ENCODE assay signal across 12 cellular contexts in the genomic region with DNA sequence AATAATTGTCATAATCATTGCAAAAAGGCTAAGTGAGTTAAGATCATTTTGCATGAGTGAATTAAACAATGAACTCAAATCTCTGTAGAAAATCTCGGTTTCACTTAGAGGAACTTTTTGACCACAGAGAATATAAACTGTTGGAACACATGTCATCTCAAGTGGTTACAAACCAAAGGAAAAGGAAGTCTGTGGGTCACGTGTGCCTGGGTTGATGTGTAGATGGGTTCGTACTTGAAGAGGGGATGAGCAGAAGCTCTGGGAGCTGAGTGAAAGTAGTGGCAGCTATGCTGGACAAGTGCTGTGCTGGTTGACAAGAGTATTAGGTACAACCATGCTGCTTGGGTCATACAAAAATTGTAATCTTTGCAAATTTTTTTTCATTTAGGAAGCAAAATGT. TPM values are rescaled to one million over a fixed set of nuclear protein-coding genes. Genes with fewer than 3 reads are reported as not detected.
A peak's percentile ranks its signal among the peaks of the same experiment; 100 is the strongest.
DNase-seq lines count a peak whose midpoint lies in the region; ATAC-seq, FAIRE-seq and TF ChIP-seq lines count a peak whose summit lies in the region.
"Had no signal": no experiment of that assay in that cellular context is flagged by ENCODE, and none has a peak within 500 bp of the region (broad histone marks: within the 10 kb centered on the region; RNA-seq: fewer than 3 reads in every experiment).

No MANE protein-coding gene starts in this region.

- 95% methylated on average over 3 of the region's 3 CpGs for WGBS in hepatocyte (ENCODE audit: low lambda C conversion rate, missing lambda C conversion rate)

- H3K4me3 ChIP-seq in CD4-positive, CD25-positive, alpha-beta regulatory T cell (ENCODE audit: low read depth, low read length): peak overlapping the region; percentile 60
- no peak overlapping the region for H3K4me3 ChIP-seq in hepatocyte
- H3K4me3 ChIP-seq: ascending aorta, tibial nerve had no signal

- H3K27ac ChIP-seq in CD4-positive, CD25-positive, alpha-beta regulatory T cell (ENCODE audit: insufficient read depth, low read length, poor library complexity, severe bottlenecking): no peak overlapping the region
- no peak overlapping the region for H3K27ac ChIP-seq in hepatocyte
- H3K27ac ChIP-seq: ascending aorta, tibial nerve had no signal

- H3K9me3 ChIP-seq in CD4-positive, CD25-positive, alpha-beta regulatory T cell (ENCODE audit: control insufficient read depth in 2 of 2, low read length in 2 of 2): no peaks in the 10 kb centered on the region
- no peaks in the 10 kb centered on the region for H3K9me3 ChIP-seq in hepatocyte (ENCODE audit: low read depth)
- H3K9me3 ChIP-seq: ascending aorta, tibial nerve had no signal

- peaks cover 29 to 43% (median 40%) of the 10 kb centered on the region in 4 donors for H3K4me1 Mint-ChIP-seq in CD4-positive, CD25-positive, alpha-beta regulatory T cell
- peaks cover 32% of the 10 kb centered on the region for H3K4me1 Mint-ChIP-seq in activated T-helper 17 cell treated with anti-CD3 and anti-CD28 coated beads, Interleukin-2, amount 50 U/mL, for 72 hours

- H4K20me1 ChIP-seq in hepatocyte (ENCODE audit: insufficient read depth, poor library complexity, severe bottlenecking): no peaks in the 10 kb centered on the region

- no peak overlapping the region for H3K4me2 ChIP-seq in hepatocyte

- H3K9me2 ChIP-seq in hepatocyte (replicated peaks; ENCODE audit: insufficient read depth): no peaks in the 10 kb centered on the region

- peak overlapping the region; percentile 40 to 95 (median 53) for H3K27ac Mint-ChIP-seq in CD4-positive, CD25-positive, alpha-beta regulatory T cell
- H3K27ac Mint-ChIP-seq in activated T-helper 17 cell treated with anti-CD3 and anti-CD28 coated beads, Interleukin-2, amount 50 U/mL, for 72 hours: no peak overlapping the region

- peaks cover 42% of the 10 kb centered on the region for H3K36me3 ChIP-seq in CD4-positive, CD25-positive, alpha-beta regulatory T cell (ENCODE audit: control insufficient read depth, insufficient read depth, low read length)
- no peaks in the 10 kb centered on the region for H3K36me3 ChIP-seq in hepatocyte (replicated peaks; ENCODE audit: insufficient read depth, low read depth)

- TF ChIP-seq CTCF in hepatocyte (IDR thresholded peaks at IDR 0.05; ENCODE audit: poor library complexity): no peak

- no peaks in the 10 kb centered on the region for H3K27me3 ChIP-seq in CD4-positive, CD25-positive, alpha-beta regulatory T cell (ENCODE audit: control insufficient read depth, insufficient read depth, low read length)
- no peaks in the 10 kb centered on the region for H3K27me3 ChIP-seq in hepatocyte
- H3K27me3 ChIP-seq: ascending aorta, tibial nerve had no signal

- H3K9me3 Mint-ChIP-seq in CD4-positive, CD25-positive, alpha-beta regulatory T cell: no peaks in the 10 kb centered on the region
- H3K9me3 Mint-ChIP-seq in activated T-helper 17 cell treated with anti-CD3 and anti-CD28 coated beads, Interleukin-2, amount 50 U/mL, for 72 hours: no peaks in the 10 kb centered on the region

- H3K4me3 Mint-ChIP-seq in CD4-positive, CD25-positive, alpha-beta regulatory T cell: peak overlapping the region in 3 of 4 donors; percentile 7 to 52 (median 18)
- H3K4me3 Mint-ChIP-seq in activated T-helper 17 cell treated with anti-CD3 and anti-CD28 coated beads, Interleukin-2, amount 50 U/mL, for 72 hours: peak overlapping the region; percentile 1

- H3K27me3 Mint-ChIP-seq in CD4-positive, CD25-positive, alpha-beta regulatory T cell: no peaks in the 10 kb centered on the region
- H3K27me3 Mint-ChIP-seq in activated T-helper 17 cell treated with anti-CD3 and anti-CD28 coated beads, Interleukin-2, amount 50 U/mL, for 72 hours: no peaks in the 10 kb centered on the region

- H2AFZ ChIP-seq in hepatocyte: no peak overlapping the region

- DNase-seq in CD4-positive, CD25-positive, alpha-beta regulatory T cell: peak in 2 of 3 donors; percentile 24 to 75
- DNase-seq in GM19239 (ENCODE audit: insufficient read length, low spot score): no peak
- DNase-seq in KBM-7: peak; percentile 66
- DNase-seq in retina: no peak
- no peak for DNase-seq in AG08396 (ENCODE audit: low spot score)
- DNase-seq in GF-D8 (lab: John Stamatoyannopoulos, UW): no peak
- DNase-seq in hepatocyte (ENCODE audit: low spot score): no peak
- DNase-seq: activated CD4-positive, CD25-positive, alpha-beta regulatory T cell; glutamatergic neuron had no signal

- peak; percentile 66 for FAIRE-seq in GM19239 (lab: Jason Lieb, UNC)

- H3K79me2 ChIP-seq in hepatocyte: peaks cover 8% of the 10 kb centered on the region

- in situ Hi-C loops in KBM-7 (cut with MboI; ENCODE audit: low pct_unique_long_range_greater_than_20kb, low sequenced_read_pairs): no loop called here

- ATAC-seq in CD4-positive, CD25-positive, alpha-beta regulatory T cell (ENCODE audit: low read depth in 2 of 2): peak in 1 of 2 donors; percentile 55
- ATAC-seq in activated T-helper 17 cell treated with anti-CD3 and anti-CD28 coated beads, Interleukin-2, amount 50 U/mL, for 72 hours (replicated peaks): peak; percentile 74

- H3K36me3 Mint-ChIP-seq in CD4-positive, CD25-positive, alpha-beta regulatory T cell: peaks cover 47% of the 10 kb centered on the region
- H3K36me3 Mint-ChIP-seq in activated T-helper 17 cell treated with anti-CD3 and anti-CD28 coated beads, Interleukin-2, amount 50 U/mL, for 72 hours (ENCODE audit: low read depth): peaks cover 93% of the 10 kb centered on the region

- peaks cover 18% of the 10 kb centered on the region for H3K4me1 ChIP-seq in CD4-positive, CD25-positive, alpha-beta regulatory T cell (ENCODE audit: control insufficient read depth, insufficient read depth, low read length, poor library complexity, severe bottlenecking)
- H3K4me1 ChIP-seq in hepatocyte (ENCODE audit: insufficient read depth): no peaks in the 10 kb centered on the region
- H3K4me1 ChIP-seq: ascending aorta, tibial nerve had no signal

RNA-seq across cellular contexts. Expression of a gene that starts 35.0 kb away (rescaled TPM):
- 41.4 TPM for total RNA-seq in CD4-positive, CD25-positive, alpha-beta regulatory T cell
- 100 to 1,000 TPM in 1 of 4 donors, 10 to 100 TPM in 3; 79.5 to 123 (median 98.2) TPM for polyA plus RNA-seq in CD4-positive, CD25-positive, alpha-beta regulatory T cell
- 100 to 1,000 TPM in 1 of 2 donors, 10 to 100 TPM in 1; 66.7 to 112 TPM for total RNA-seq in activated T-helper 17 cell treated with anti-CD3 and anti-CD28 coated beads, Interleukin-2, amount 50 U/mL, for 72 hours
- 86.5 and 100 TPM in 2 replicates for total RNA-seq in hepatocyte
- 90.6 and 95.5 TPM in 2 replicates for polyA plus RNA-seq in hepatocyte

Comparison
In these comparisons a context has a peak if more than half of its experiments do, and no peak if none do; other contexts are left out.
1. DNase-seq: peak in CD4-positive, CD25-positive, alpha-beta regulatory T cell (2 of 3) and KBM-7 (single experiment); none in GM19239 (single experiment), retina (single experiment), AG08396 (single experiment), GF-D8 (single experiment) and hepatocyte (single experiment).